Comparison of ENCODE assay signal across 22 cellular contexts in genomic region chr2:161766334-161766733, GRCh38.
DNase-seq lines count a peak whose midpoint lies in the region; ATAC-seq and TF ChIP-seq lines count a peak whose summit lies in the region.
"Had no signal": no experiment of that assay in that cellular context is flagged by ENCODE, and none has a peak within 500 bp of the region (broad histone marks: within the 10 kb centered on the region; RNA-seq: fewer than 3 reads in every experiment).

No MANE protein-coding gene starts in this region.

- H3K36me3 ChIP-seq in transverse colon, result no peaks in the 10 kb centered on the region
- H3K36me3 ChIP-seq: stomach had no signal

- 25 to 30% methylated on average over 1 of the region's 1 CpG for WGBS in transverse colon (ENCODE audit: low coverage in 1 of 2), 2 donors

- no peaks in the 10 kb centered on the region for H3K27me3 ChIP-seq in transverse colon
- H3K27me3 ChIP-seq: stomach had no signal

- in situ Hi-C loops in transverse colon (cut with MboI; ENCODE audit: low pct_ligation_motif_present in 1 of 4, low pct_unique_long_range_greater_than_20kb in 1 of 4, low sequenced_read_pairs in 3 of 4), result no loop called here

- no peak for TF ChIP-seq EP300 in transverse colon (IDR thresholded peaks at IDR 0.05; ENCODE audit: low read depth)

- peaks cover 0 to 10% (median 4%) of the 10 kb centered on the region in 4 donors for H3K4me1 ChIP-seq in transverse colon
- H3K4me1 ChIP-seq: A549, stomach had no signal

- no peak for TF ChIP-seq POLR2A in transverse colon (IDR thresholded peaks at IDR 0.05)

- no peak for ATAC-seq in HG03280 (IDR thresholded peaks at IDR 0.05; ENCODE audit: unreplicated experiment)
- ATAC-seq: A549; effector memory CD8-positive, alpha-beta T cell; naive thymus-derived CD8-positive, alpha-beta T cell; right cardiac atrium had no signal

- H3K27ac ChIP-seq in transverse colon, result no peak overlapping the region
- H3K27ac ChIP-seq: A549, stomach had no signal

- intact Hi-C loops in transverse colon (cut with DNase I; ENCODE audit: low total_unique reads), result no loop called here

- H3K4me3 ChIP-seq in fibroblast of mammary gland (ENCODE audit: control insufficient read depth, low read depth, low read length) (no peak overlapping the region), transverse colon (no peak overlapping the region), foreskin fibroblast (ENCODE audit: low read depth in 1 of 2, low read length in 2 of 2) (no peak overlapping the region)
- H3K4me3 ChIP-seq: A549, stomach had no signal

- TF ChIP-seq CTCF in fibroblast of mammary gland (conservative IDR thresholded peaks at IDR 0.05; ENCODE audit: control insufficient read depth, insufficient read depth, low read depth, low read length), result no peak
- TF ChIP-seq CTCF in transverse colon (IDR thresholded peaks at IDR 0.05), result no peak
- no peak for TF ChIP-seq CTCF in foreskin fibroblast (IDR thresholded peaks at IDR 0.05; ENCODE audit: low read depth, low read length)

- DNase-seq in NCI-H446 treated with DMSO at 0.1 percent for 48 hours (lab: John Stamatoyannopoulos, UW) (peak; percentile 6), NCI-H446 (lab: John Stamatoyannopoulos, UW) (no peak), NCI-H2196 treated with DMSO at 0.1 percent for 48 hours (lab: John Stamatoyannopoulos, UW; ENCODE audit: unreplicated experiment) (peak; percentile 8), fibroblast of mammary gland (ENCODE audit: low read depth) (peak; percentile 43), transverse colon (peak; percentile 20), foreskin fibroblast (no peak), ureter (ENCODE audit: low spot score) (no peak)
- DNase-seq: activated CD4-positive, alpha-beta memory T cell treated with anti-CD3 and anti-CD28 coated beads, Interleukin-2, amount 10 ng/mL, durations not matched to agents 7 days and 5 days; activated CD4-positive, CD25-positive, alpha-beta regulatory T cell; activated effector memory CD4-positive, alpha-beta T cell treated with anti-CD3 and anti-CD28 coated beads, Interleukin-2, amount 50 U/mL, for 16 hours; activated T-cell treated with anti-CD3 and anti-CD28 coated beads for 4 hours; effector memory CD8-positive, alpha-beta T cell; Karpas-422; kidney glomerular epithelial cell; naive thymus-derived CD8-positive, alpha-beta T cell; NCI-H1092; NCI-H187 treated with DMSO at 0.1 percent for 48 hours; NCI-H524; right cardiac atrium; stomach had no signal

- H3K9me3 ChIP-seq in transverse colon, result no peaks in the 10 kb centered on the region
- H3K9me3 ChIP-seq: A549, stomach had no signal

Comparison
In these comparisons a context has a peak if more than half of its experiments do, and no peak if none do; other contexts are left out.
1. DNase-seq: peak in NCI-H446 treated with DMSO at 0.1 percent for 48 hours (single experiment), NCI-H2196 treated with DMSO at 0.1 percent for 48 hours (single experiment), fibroblast of mammary gland (single experiment) and transverse colon (single experiment); none in NCI-H446 (0 of 2), foreskin fibroblast (0 of 2) and ureter (single experiment).